8 cellular contexts compared by ENCODE assay signal in genomic region chr4:25240754-25241210, GRCh38. TPM values are rescaled to one million over a fixed set of nuclear protein-coding genes. Genes with fewer than 3 reads are reported as not detected.
DNase-seq lines count a peak whose midpoint lies in the region; ATAC-seq and TF ChIP-seq lines count a peak whose summit lies in the region.
"Not testable (repeated sequence)": the region's sequence is repeated elsewhere in the genome, so short reads cannot be mapped to it uniquely, and the experiment has no call there.

No MANE protein-coding gene starts in this region.

- not testable (repeated sequence) for H3K36me3 ChIP-seq in Caco-2 (ENCODE audit: control insufficient read depth, insufficient read depth, low read length)

- H3K4me3 ChIP-seq in Caco-2 (ENCODE audit: low read depth, low read length), result not testable (repeated sequence)

- H3K4me1 Mint-ChIP-seq in Caco-2 (ENCODE audit: low read depth, unreplicated experiment), result peaks cover 13% of the 10 kb centered on the region
- H3K4me1 Mint-ChIP-seq in activated CD8-positive, alpha-beta T cell treated with anti-CD3 and anti-CD28 coated beads for 36 hours (ENCODE audit: low read depth), result peaks cover 47% of the 10 kb centered on the region
- peaks cover 61% of the 10 kb centered on the region for H3K4me1 Mint-ChIP-seq in central memory CD8-positive, alpha-beta T cell
- peaks cover 42% of the 10 kb centered on the region for H3K4me1 Mint-ChIP-seq in stimulated activated naive CD8-positive, alpha-beta T cell treated with anti-CD3 and anti-CD28 coated beads, Interleukin-15, amount 100 ng/mL, for 72 hours

- BruUV-seq in Caco-2 (replicated peaks; lab: Mats Ljungman, UMichigan), result not testable (repeated sequence)

- DNase-seq in Caco-2; central memory CD8-positive, alpha-beta T cell (ENCODE audit: low spot score in 2 of 2): not testable (repeated sequence)
- DNase-seq in KBM-7 (peak; percentile 79), SKM-1 treated with dmso at 0.1 percent for 144 hours (lab: John Stamatoyannopoulos, UW; ENCODE audit: unreplicated experiment) (peak; percentile 54)
- DNase-seq in activated CD8-positive, alpha-beta T cell treated with anti-CD3 and anti-CD28 coated beads for 36 hours, result peak; percentile 33
- peak in 1 of 2 donors; percentile 22 for DNase-seq in stimulated activated naive CD8-positive, alpha-beta T cell treated with anti-CD3 and anti-CD28 coated beads, Interleukin-15, amount 100 ng/mL, for 72 hours

- TF ChIP-seq CTCF in Caco-2 (IDR thresholded peaks at IDR 0.05; ENCODE audit: insufficient read depth in 1 of 2, low read depth in 1 of 2, low read length in 1 of 2, severe bottlenecking in 1 of 2, unreplicated experiment in 1 of 2); activated CD8-positive, alpha-beta T cell treated with anti-CD3 and anti-CD28 coated beads for 36 hours (IDR thresholded peaks at IDR 0.05): not testable (repeated sequence)

- CTCF ChIA-PET in Caco-2 (lab: Charles Lee); activated CD8-positive, alpha-beta T cell treated with anti-CD3 and anti-CD28 coated beads for 36 hours (lab: Charles Lee): not testable (repeated sequence)

- H3K9me3 ChIP-seq in Caco-2, result not testable (repeated sequence)

- ATAC-seq in GM19025 (IDR thresholded peaks at IDR 0.05; ENCODE audit: low read depth, unreplicated experiment) (peak; percentile 71), HG02623 (IDR thresholded peaks at IDR 0.05; ENCODE audit: unreplicated experiment) (peak; percentile 79)
- ATAC-seq in activated CD8-positive, alpha-beta T cell treated with anti-CD3 and anti-CD28 coated beads for 36 hours, result peak; percentile 90
- not testable (repeated sequence) for ATAC-seq in central memory CD8-positive, alpha-beta T cell (replicated peaks; ENCODE audit: extremely low read depth, poor library complexity, severe bottlenecking)
- ATAC-seq in stimulated activated naive CD8-positive, alpha-beta T cell treated with anti-CD3 and anti-CD28 coated beads, Interleukin-15, amount 100 ng/mL, for 72 hours, result peak; percentile 66

- peaks cover 22% of the 10 kb centered on the region for H3K9me3 Mint-ChIP-seq in Caco-2 (ENCODE audit: unreplicated experiment)
- not testable (repeated sequence) for H3K9me3 Mint-ChIP-seq in activated CD8-positive, alpha-beta T cell treated with anti-CD3 and anti-CD28 coated beads for 36 hours; central memory CD8-positive, alpha-beta T cell
- H3K9me3 Mint-ChIP-seq in stimulated activated naive CD8-positive, alpha-beta T cell treated with anti-CD3 and anti-CD28 coated beads, Interleukin-15, amount 100 ng/mL, for 72 hours, result peaks cover 7 to 16% of the 10 kb centered on the region in 2 donors

- not testable (repeated sequence) for H3K27me3 ChIP-seq in Caco-2 (replicated peaks; ENCODE audit: control insufficient read depth, insufficient read depth, low read length)

- in situ Hi-C loops in KBM-7 (cut with MboI; ENCODE audit: low pct_unique_long_range_greater_than_20kb, low sequenced_read_pairs), result not testable (repeated sequence)

- H3K27me3 Mint-ChIP-seq in Caco-2 (ENCODE audit: insufficient read depth, unreplicated experiment); activated CD8-positive, alpha-beta T cell treated with anti-CD3 and anti-CD28 coated beads for 36 hours; central memory CD8-positive, alpha-beta T cell; stimulated activated naive CD8-positive, alpha-beta T cell treated with anti-CD3 and anti-CD28 coated beads, Interleukin-15, amount 100 ng/mL, for 72 hours: not testable (repeated sequence)

- H3K36me3 Mint-ChIP-seq in Caco-2 (ENCODE audit: insufficient read depth, unreplicated experiment), result peaks cover 13% of the 10 kb centered on the region
- peaks cover 51% of the 10 kb centered on the region for H3K36me3 Mint-ChIP-seq in activated CD8-positive, alpha-beta T cell treated with anti-CD3 and anti-CD28 coated beads for 36 hours (ENCODE audit: low read depth)
- not testable (repeated sequence) for H3K36me3 Mint-ChIP-seq in central memory CD8-positive, alpha-beta T cell (ENCODE audit: insufficient read depth)

- not testable (repeated sequence) for H3K4me3 Mint-ChIP-seq in Caco-2 (ENCODE audit: unreplicated experiment); central memory CD8-positive, alpha-beta T cell
- peak overlapping the region; percentile 3 for H3K4me3 Mint-ChIP-seq in activated CD8-positive, alpha-beta T cell treated with anti-CD3 and anti-CD28 coated beads for 36 hours
- peak overlapping the region; percentile 47 to 50 for H3K4me3 Mint-ChIP-seq in stimulated activated naive CD8-positive, alpha-beta T cell treated with anti-CD3 and anti-CD28 coated beads, Interleukin-15, amount 100 ng/mL, for 72 hours

- intact Hi-C loops in Caco-2 (cut with micrococcal nuclease; ENCODE audit: unreplicated experiment); activated CD8-positive, alpha-beta T cell treated with anti-CD3 and anti-CD28 coated beads for 36 hours (cut with micrococcal nuclease): not testable (repeated sequence)

- H3K4me1 ChIP-seq in Caco-2, result not testable (repeated sequence)

- peak overlapping the region; percentile 1 for H3K27ac Mint-ChIP-seq in Caco-2 (ENCODE audit: unreplicated experiment)
- H3K27ac Mint-ChIP-seq in activated CD8-positive, alpha-beta T cell treated with anti-CD3 and anti-CD28 coated beads for 36 hours, result peak overlapping the region; percentile 78
- H3K27ac Mint-ChIP-seq in central memory CD8-positive, alpha-beta T cell (ENCODE audit: low read depth), result peak overlapping the region; percentile 2
- peak overlapping the region; percentile 1 to 29 for H3K27ac Mint-ChIP-seq in stimulated activated naive CD8-positive, alpha-beta T cell treated with anti-CD3 and anti-CD28 coated beads, Interleukin-15, amount 100 ng/mL, for 72 hours

- POLR2A ChIA-PET in Caco-2 (lab: Charles Lee); activated CD8-positive, alpha-beta T cell treated with anti-CD3 and anti-CD28 coated beads for 36 hours (lab: Charles Lee): not testable (repeated sequence)

RNA-seq across cellular contexts. Expression of gene PI4K2B, which starts 6.9 kb away (rescaled TPM):
- 22.8 and 25.0 TPM in 2 replicates for total RNA-seq in Caco-2 (2022)
- total RNA-seq in activated CD8-positive, alpha-beta T cell treated with anti-CD3 and anti-CD28 coated beads for 36 hours, result 10 to 100 TPM; 38.6 TPM

Comparison
In these comparisons a context has a peak if more than half of its experiments do, and no peak if none do; other contexts are left out.
1. H3K27ac Mint-ChIP-seq: peak in every context shown above with its lines; median percentile 78 in activated CD8-positive, alpha-beta T cell treated with anti-CD3 and anti-CD28 coated beads for 36 hours; 15 in stimulated activated naive CD8-positive, alpha-beta T cell treated with anti-CD3 and anti-CD28 coated beads, Interleukin-15, amount 100 ng/mL, for 72 hours; 2 in central memory CD8-positive, alpha-beta T cell; 1 in Caco-2.